Comparison of ENCODE assay signal across 10 cellular contexts in the genomic region with DNA sequence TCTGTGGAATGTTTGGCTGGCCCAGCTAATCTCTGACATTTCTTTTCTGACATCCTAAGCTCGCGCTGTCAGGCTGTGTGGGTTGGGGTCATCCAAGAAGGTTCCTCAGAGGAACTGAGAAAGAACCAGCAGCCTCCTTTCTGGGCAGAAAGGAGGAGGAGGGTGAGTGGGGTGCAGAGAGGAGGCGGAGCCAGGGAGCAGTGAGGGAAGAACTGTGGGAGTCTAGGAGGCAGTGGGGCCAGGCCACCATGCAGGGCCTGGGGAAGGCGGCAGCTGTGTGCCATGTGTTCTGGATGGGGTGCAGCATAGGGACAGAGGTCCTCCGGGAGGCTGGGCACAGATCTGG. TPM values are rescaled to one million over a fixed set of nuclear protein-coding genes. Genes with fewer than 3 reads are reported as not detected.
DNase-seq lines count a peak whose midpoint lies in the region; TF ChIP-seq lines count a peak whose summit lies in the region.
"Had no signal": no experiment of that assay in that cellular context is flagged by ENCODE, and none has a peak within 500 bp of the region (broad histone marks: within the 10 kb centered on the region; RNA-seq: fewer than 3 reads in every experiment).

No MANE protein-coding gene starts in this region.

- no peak overlapping the region for H3K4me3 Mint-ChIP-seq in activated CD4-positive, alpha-beta memory T cell treated with anti-CD3 and anti-CD28 coated beads for 36 hours
- no peak overlapping the region for H3K4me3 Mint-ChIP-seq in activated CD4-positive, alpha-beta memory T cell treated with anti-CD3 and anti-CD28 coated beads, Interleukin-2, amount 10 ng/mL, durations not matched to agents 7 days and 5 days
- H3K4me3 Mint-ChIP-seq in activated naive CD8-positive, alpha-beta T cell treated with anti-CD3 and anti-CD28 coated beads for 36 hours = peak overlapping the region; percentile 42

- H3K4me3 ChIP-seq in HEK293 (ENCODE audit: low read depth, low read length) = no peak overlapping the region
- H3K4me3 ChIP-seq in skeletal muscle satellite cell (ENCODE audit: low read length) = no peak overlapping the region
- H3K4me3 ChIP-seq: coronary artery had no signal

- H3K9ac ChIP-seq in skeletal muscle satellite cell (ENCODE audit: low read depth, low read length) = peak overlapping the region; percentile 14

- TF ChIP-seq CTCF in HEK293 (tag by site-specific recombination; IDR thresholded peaks at IDR 0.05) = no peak

- CTCF ChIA-PET in activated CD4-positive, alpha-beta memory T cell treated with anti-CD3 and anti-CD28 coated beads for 36 hours (lab: Charles Lee) = interaction anchor here (0.6 to 26.9 kb wide), 2 partner anchors 13 to 51 kb away, joined by 3 to 652 read pairs; no protein-coding TSS in a partner anchor
- CTCF ChIA-PET in activated CD4-positive, alpha-beta memory T cell treated with anti-CD3 and anti-CD28 coated beads, Interleukin-2, amount 10 ng/mL, durations not matched to agents 7 days and 5 days (lab: Charles Lee) = interaction anchor here (1.2 kb wide), 1 partner anchor 112 kb away, joined by 3 read pairs; no protein-coding TSS in a partner anchor
- CTCF ChIA-PET in HEK293 (lab: Yijun Ruan, JAX) = interaction anchor here (0.7 to 26.4 kb wide), 3 partner anchors 10 to 50 kb away, joined by 3 to 768 read pairs (median 8); a partner anchor contains a TSS

- no peak overlapping the region for H3K27ac ChIP-seq in HEK293 (ENCODE audit: extremely low read depth, low read depth, low read length)

- no peaks in the 10 kb centered on the region for H3K27me3 ChIP-seq in skeletal muscle satellite cell (ENCODE audit: control insufficient read depth, insufficient read depth, low read length)

- H3K36me3 ChIP-seq in HEK293 (ENCODE audit: control insufficient read depth in 2 of 2, insufficient read depth in 1 of 2, low read length in 2 of 2) = no peaks in the 10 kb centered on the region
- H3K36me3 ChIP-seq in skeletal muscle satellite cell (ENCODE audit: insufficient read depth, low read length) = peaks cover 47% of the 10 kb centered on the region

- peak overlapping the region; percentile 99 for H3K4me2 ChIP-seq in skeletal muscle satellite cell (ENCODE audit: low read length)

- H3K9me3 ChIP-seq in HEK293 (ENCODE audit: control insufficient read depth, insufficient read depth, low read depth, low read length) = no peaks in the 10 kb centered on the region
- H3K9me3 ChIP-seq in skeletal muscle satellite cell (replicated peaks; ENCODE audit: low read length) = no peaks in the 10 kb centered on the region

- intact Hi-C loops in activated CD4-positive, alpha-beta memory T cell treated with anti-CD3 and anti-CD28 coated beads for 36 hours (cut with micrococcal nuclease) = no loop called here

- peaks cover 50% of the 10 kb centered on the region for H3K36me3 Mint-ChIP-seq in activated CD4-positive, alpha-beta memory T cell treated with anti-CD3 and anti-CD28 coated beads for 36 hours
- H3K36me3 Mint-ChIP-seq in activated CD4-positive, alpha-beta memory T cell treated with anti-CD3 and anti-CD28 coated beads, Interleukin-2, amount 10 ng/mL, durations not matched to agents 7 days and 5 days (ENCODE audit: low read depth) = no peaks in the 10 kb centered on the region
- H3K36me3 Mint-ChIP-seq in activated naive CD8-positive, alpha-beta T cell treated with anti-CD3 and anti-CD28 coated beads for 36 hours = peaks cover 64% of the 10 kb centered on the region

- H3K27me3 Mint-ChIP-seq in activated CD4-positive, alpha-beta memory T cell treated with anti-CD3 and anti-CD28 coated beads for 36 hours = no peaks in the 10 kb centered on the region
- H3K27me3 Mint-ChIP-seq in activated CD4-positive, alpha-beta memory T cell treated with anti-CD3 and anti-CD28 coated beads, Interleukin-2, amount 10 ng/mL, durations not matched to agents 7 days and 5 days = peaks cover 4% of the 10 kb centered on the region
- H3K27me3 Mint-ChIP-seq in activated naive CD8-positive, alpha-beta T cell treated with anti-CD3 and anti-CD28 coated beads for 36 hours = no peaks in the 10 kb centered on the region

- DNase-seq in activated CD4-positive, alpha-beta memory T cell treated with anti-CD3 and anti-CD28 coated beads for 36 hours = no peak
- no peak for DNase-seq in activated CD4-positive, alpha-beta memory T cell treated with anti-CD3 and anti-CD28 coated beads, Interleukin-2, amount 10 ng/mL, durations not matched to agents 7 days and 5 days
- no peak for DNase-seq in activated naive CD8-positive, alpha-beta T cell treated with anti-CD3 and anti-CD28 coated beads for 36 hours
- no peak for DNase-seq in activated effector memory CD4-positive, alpha-beta T cell treated with Interleukin-2 at 50 U/mL for 16 hours
- no peak for DNase-seq in NCI-H510A (lab: John Stamatoyannopoulos, UW)
- no peak for DNase-seq in NCI-H2227 (lab: John Stamatoyannopoulos, UW; ENCODE audit: unreplicated experiment)
- DNase-seq: stimulated activated CD4-positive, alpha-beta T cell treated with anti-CD3 and anti-CD28 coated beads, Interleukin-4, amount 100 ng/mL, for 24 hours had no signal

- peaks cover 69% of the 10 kb centered on the region for H3K4me1 Mint-ChIP-seq in activated CD4-positive, alpha-beta memory T cell treated with anti-CD3 and anti-CD28 coated beads for 36 hours (ENCODE audit: low read depth)
- H3K4me1 Mint-ChIP-seq in activated CD4-positive, alpha-beta memory T cell treated with anti-CD3 and anti-CD28 coated beads, Interleukin-2, amount 10 ng/mL, durations not matched to agents 7 days and 5 days = peaks cover 18% of the 10 kb centered on the region
- H3K4me1 Mint-ChIP-seq in activated naive CD8-positive, alpha-beta T cell treated with anti-CD3 and anti-CD28 coated beads for 36 hours = peaks cover 74% of the 10 kb centered on the region

- POLR2A ChIA-PET in activated CD4-positive, alpha-beta memory T cell treated with anti-CD3 and anti-CD28 coated beads for 36 hours (lab: Charles Lee) = interaction anchor here (1.2 kb wide), 1 partner anchor 11 kb away, joined by 3 read pairs; no protein-coding TSS in a partner anchor
- POLR2A ChIA-PET in activated CD4-positive, alpha-beta memory T cell treated with anti-CD3 and anti-CD28 coated beads, Interleukin-2, amount 10 ng/mL, durations not matched to agents 7 days and 5 days (lab: Charles Lee) = interaction anchor here (1.2 kb wide), 1 partner anchor 9 kb away, joined by 3 read pairs; no protein-coding TSS in a partner anchor
- POLR2A ChIA-PET in HEK293 (lab: Yijun Ruan, JAX) = interaction anchor here (0.6 kb wide), 1 partner anchor 50 kb away, joined by 5 read pairs; no protein-coding TSS in a partner anchor

- no peaks in the 10 kb centered on the region for H3K9me3 Mint-ChIP-seq in activated CD4-positive, alpha-beta memory T cell treated with anti-CD3 and anti-CD28 coated beads for 36 hours
- H3K9me3 Mint-ChIP-seq in activated CD4-positive, alpha-beta memory T cell treated with anti-CD3 and anti-CD28 coated beads, Interleukin-2, amount 10 ng/mL, durations not matched to agents 7 days and 5 days = no peaks in the 10 kb centered on the region
- H3K9me3 Mint-ChIP-seq in activated naive CD8-positive, alpha-beta T cell treated with anti-CD3 and anti-CD28 coated beads for 36 hours = no peaks in the 10 kb centered on the region

- peak overlapping the region; percentile 32 for H3K27ac Mint-ChIP-seq in activated CD4-positive, alpha-beta memory T cell treated with anti-CD3 and anti-CD28 coated beads for 36 hours
- H3K27ac Mint-ChIP-seq in activated CD4-positive, alpha-beta memory T cell treated with anti-CD3 and anti-CD28 coated beads, Interleukin-2, amount 10 ng/mL, durations not matched to agents 7 days and 5 days = no peak overlapping the region
- peak overlapping the region; percentile 82 for H3K27ac Mint-ChIP-seq in activated naive CD8-positive, alpha-beta T cell treated with anti-CD3 and anti-CD28 coated beads for 36 hours

- H3K4me1 ChIP-seq in HEK293 (ENCODE audit: control insufficient read depth, insufficient read depth, low read length) = no peaks in the 10 kb centered on the region
- peaks cover 81% of the 10 kb centered on the region for H3K4me1 ChIP-seq in skeletal muscle satellite cell (ENCODE audit: control insufficient read depth, insufficient read depth, low read length)

TF ChIP-seq in HEK293, 187 proteins besides CTCF, POLR2A, EP300 and RAD21:
- peak; percentile 92 for TF ChIP-seq ZFHX2 (tag by site-specific recombination; conservative IDR thresholded peaks at IDR 0.05)
- no peak for TF ChIP-seq ZNF114 (tag by site-specific recombination; IDR thresholded peaks at IDR 0.05)
- no peak for TF ChIP-seq ZNF2 (tag by site-specific recombination; IDR thresholded peaks at IDR 0.05)
- no peak for TF ChIP-seq ZNF677 (tag by site-specific recombination; IDR thresholded peaks at IDR 0.05)
- TF ChIP-seq ZEB2 (tag by site-specific recombination; IDR thresholded peaks at IDR 0.05) = no peak
- no peak for TF ChIP-seq RBAK (tag by site-specific recombination; IDR thresholded peaks at IDR 0.05)
- peak; percentile 93 for TF ChIP-seq EGR2 (tag by site-specific recombination; IDR thresholded peaks at IDR 0.05; ENCODE audit: low read depth)
- no peak for TF ChIP-seq ZNF624 (tag by site-specific recombination; IDR thresholded peaks at IDR 0.05)

RNA-seq across cellular contexts. Expression of a gene that starts 5.3 kb away (rescaled TPM):
- total RNA-seq in activated CD4-positive, alpha-beta memory T cell treated with anti-CD3 and anti-CD28 coated beads for 36 hours = 10 to 100 TPM; 65.9 to 68.4 TPM
- total RNA-seq in activated CD4-positive, alpha-beta memory T cell treated with anti-CD3 and anti-CD28 coated beads, Interleukin-2, amount 10 ng/mL, durations not matched to agents 7 days and 5 days = 1 to 10 TPM; 3.8 to 4.3 TPM
- total RNA-seq in activated naive CD8-positive, alpha-beta T cell treated with anti-CD3 and anti-CD28 coated beads for 36 hours = 10 to 100 TPM; 48.8 to 51.4 TPM
- 44.1 and 94.4 TPM in 2 replicates for total RNA-seq in skeletal muscle satellite cell (2012; rRNA removed)

RNA-seq across cellular contexts. Expression of a gene that starts 32.5 kb away (rescaled TPM):
- total RNA-seq in activated CD4-positive, alpha-beta memory T cell treated with anti-CD3 and anti-CD28 coated beads for 36 hours = 10 to 100 TPM; 52.3 to 58.2 TPM
- 10 to 100 TPM; 54.7 to 61.3 TPM for total RNA-seq in activated CD4-positive, alpha-beta memory T cell treated with anti-CD3 and anti-CD28 coated beads, Interleukin-2, amount 10 ng/mL, durations not matched to agents 7 days and 5 days
- 10 to 100 TPM; 56.6 to 56.8 TPM for total RNA-seq in activated naive CD8-positive, alpha-beta T cell treated with anti-CD3 and anti-CD28 coated beads for 36 hours
- total RNA-seq in skeletal muscle satellite cell (2012; rRNA removed) = 37.0 and 43.7 TPM in 2 replicates

Comparison
In these comparisons a context has a peak if more than half of its experiments do, and no peak if none do; other contexts are left out.
1. RNA of a gene that starts 5.3 kb away (total RNA-seq): 65.9 to 68.4 TPM in activated CD4-positive, alpha-beta memory T cell treated with anti-CD3 and anti-CD28 coated beads for 36 hours and 48.8 to 51.4 TPM in activated naive CD8-positive, alpha-beta T cell treated with anti-CD3 and anti-CD28 coated beads for 36 hours; 3.8 to 4.3 TPM in activated CD4-positive, alpha-beta memory T cell treated with anti-CD3 and anti-CD28 coated beads, Interleukin-2, amount 10 ng/mL, durations not matched to agents 7 days and 5 days; every median in the first group is over 4 times any median in the second.